31 cellular contexts compared by ENCODE assay signal in the genomic region with DNA sequence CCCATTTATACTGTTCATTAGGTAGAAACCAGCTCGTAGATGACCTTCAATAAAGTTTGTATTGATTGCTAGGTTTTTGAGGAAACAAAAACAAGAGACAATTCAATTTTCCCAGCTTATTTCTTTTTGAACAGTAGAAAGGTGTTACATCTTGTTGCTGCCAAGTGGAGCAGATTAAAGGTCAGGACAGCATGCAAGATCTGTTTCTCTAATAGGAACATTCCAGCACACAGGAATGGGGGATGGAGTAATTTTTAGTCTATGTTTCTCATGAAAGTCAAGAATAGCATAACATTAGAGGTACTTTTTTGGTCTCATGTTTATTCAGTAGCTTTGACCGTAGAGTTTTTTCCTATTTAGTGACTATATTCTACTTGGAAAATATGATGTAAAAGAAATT.
"Had no signal": no experiment of that assay in that cellular context is flagged by ENCODE, and none has a peak within 500 bp of the region (broad histone marks: within the 10 kb centered on the region; RNA-seq: fewer than 3 reads in every experiment).

No MANE protein-coding gene starts in this region.

- ATAC-seq: activated CD4-positive, CD25-positive, alpha-beta regulatory T cell treated with anti-CD3 and anti-CD28 coated beads, Interleukin-2, amount 50 U/mL, for 24 hours; activated CD8-positive, alpha-beta memory T cell treated with anti-CD3 and anti-CD28 coated beads, Interleukin-2, amount 10 ng/mL, durations not matched to agents 7 days and 5 days; activated CD8-positive, alpha-beta T cell treated with anti-CD3 and anti-CD28 coated beads, Interleukin-2, amount 10 ng/mL, durations not matched to agents 7 days and 5 days; activated naive CD8-positive, alpha-beta T cell treated with anti-CD3 and anti-CD28 coated beads, Interleukin-2, amount 50 U/mL, for 24 hours; body of pancreas; effector memory CD8-positive, alpha-beta T cell; foreskin keratinocyte; gastrocnemius medialis; T-helper 17 cell had no signal

- DNase-seq: activated B cell treated with CpG ODN at 0.5 μM for 24 hours; activated CD4-positive, alpha-beta memory T cell treated with anti-CD3 and anti-CD28 coated beads for 36 hours; activated CD4-positive, alpha-beta T cell treated with anti-CD3 and anti-CD28 coated beads for 48 hours; activated CD4-positive, alpha-beta T cell treated with anti-CD3 and anti-CD28 coated beads, Interleukin-2, amount 50 U/mL, for 1 hour; activated CD8-positive, alpha-beta memory T cell treated with anti-CD3 and anti-CD28 coated beads, Interleukin-2, amount 10 ng/mL, durations not matched to agents 7 days and 5 days; activated CD8-positive, alpha-beta memory T cell treated with anti-CD3 and anti-CD28 coated beads, Interleukin-2, amount 50 U/mL, for 4 hours; activated CD8-positive, alpha-beta T cell treated with anti-CD3 and anti-CD28 coated beads, Interleukin-2, amount 10 ng/mL, durations not matched to agents 7 days and 5 days; activated effector memory CD4-positive, alpha-beta T cell treated with anti-CD3 and anti-CD28 coated beads, Interleukin-2, amount 50 U/mL, for 16 hours; activated naive CD4-positive, alpha-beta T cell treated with anti-CD3 and anti-CD28 coated beads for 36 hours; activated naive CD8-positive, alpha-beta T cell treated with anti-CD3 and anti-CD28 coated beads for 36 hours; activated naive CD8-positive, alpha-beta T cell treated with anti-CD3 and anti-CD28 coated beads, Interleukin-2, amount 50 U/mL, for 24 hours; activated T-cell treated with anti-CD3 and anti-CD28 coated beads, Interleukin-2, amount 50 U/mL, for 1 hour; activated T-cell treated with anti-CD3 and anti-CD28 coated beads, Interleukin-2, amount 50 U/mL, for 48 hours; adrenal gland; amygdala; aorta; body of pancreas; central memory CD4-positive, alpha-beta T cell; cortex of kidney; dermis blood vessel endothelial cell; effector CD4-positive, alpha-beta T cell; effector memory CD8-positive, alpha-beta T cell; erythroblast; foreskin keratinocyte; gastrocnemius medialis; glutamatergic neuron; T-helper 1 cell; T-helper 17 cell; T1000; WERI-Rb-1 had no signal
